1 cellular context compared by ENCODE assay signal in genomic region chr1:185862235-185862634, GRCh38.
TF ChIP-seq lines count a peak whose summit lies in the region.

No MANE protein-coding gene starts in this region.

TF ChIP-seq in HEK293, 187 proteins besides CTCF, POLR2A, EP300 and RAD21 (continued from another document):
- TF ChIP-seq ZNF157 (tag by site-specific recombination; IDR thresholded peaks at IDR 0.05): no peak
- peak; percentile 34; the same call in 1 of the 2 replicates for TF ChIP-seq EGR2 (tag by site-specific recombination; IDR thresholded peaks at IDR 0.05; ENCODE audit: low read depth)
- no peak for TF ChIP-seq KLF17 (tag by site-specific recombination; IDR thresholded peaks at IDR 0.05)
- peak; percentile 93 for TF ChIP-seq TCF7L2 (IDR thresholded peaks at IDR 0.05; ENCODE audit: borderline replicate concordance, low read depth, low read length)
